Comparison of ENCODE assay signal across 20 cellular contexts in the genomic region with DNA sequence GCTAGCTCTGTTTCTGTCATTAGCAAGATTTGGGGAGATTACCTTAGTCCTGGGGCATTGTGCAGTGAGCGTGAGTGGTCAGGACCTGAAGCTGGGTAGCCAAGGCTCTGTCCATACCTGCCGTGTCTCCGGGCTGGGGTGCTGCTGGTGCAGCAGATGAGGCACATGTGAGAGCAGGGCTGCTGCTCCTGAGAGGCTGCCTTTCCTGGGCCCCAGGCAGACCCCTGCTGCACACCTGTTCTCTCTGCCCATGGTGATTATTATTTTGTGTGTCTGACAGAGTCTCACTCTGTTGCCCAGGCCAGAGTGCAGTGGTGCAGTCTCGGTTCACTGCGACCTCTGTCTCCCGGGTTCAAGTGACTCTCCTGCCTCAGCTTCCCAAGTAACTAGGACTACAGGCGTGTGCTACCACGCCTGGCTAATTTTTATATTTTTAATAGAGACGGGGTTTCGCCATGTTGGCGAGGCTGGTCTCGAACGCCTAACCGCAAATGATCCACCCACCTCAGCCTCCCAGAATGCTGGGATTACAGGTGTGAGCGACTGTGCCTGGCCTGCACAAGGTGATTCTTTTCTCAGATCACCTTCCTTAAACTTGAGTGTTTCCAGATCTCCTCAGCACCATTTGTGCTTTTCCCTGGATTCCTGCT. TPM values are rescaled to one million over a fixed set of nuclear protein-coding genes. Genes with fewer than 3 reads are reported as not detected.
A peak's percentile ranks its signal among the peaks of the same experiment; 100 is the strongest.
DNase-seq lines count a peak whose midpoint lies in the region; ATAC-seq, FAIRE-seq and TF ChIP-seq lines count a peak whose summit lies in the region.
"Had no signal": no experiment of that assay in that cellular context is flagged by ENCODE, and none has a peak within 500 bp of the region (broad histone marks: within the 10 kb centered on the region; RNA-seq: fewer than 3 reads in every experiment).

No MANE protein-coding gene starts in this region.

- peaks cover 7% of the 10 kb centered on the region for H3K36me3 Mint-ChIP-seq in effector memory CD8-positive, alpha-beta T cell (ENCODE audit: insufficient read depth)

- intact Hi-C loops in OCI-LY7 (cut with micrococcal nuclease; ENCODE audit: unreplicated experiment), result loop anchor here (5.0 kb wide), 1 partner anchor 38 kb away; a partner anchor contains a TSS
- intact Hi-C loops in sciatic nerve (cut with DNase I), result no loop called here

- H3K9me2 ChIP-seq in OCI-LY7 (ENCODE audit: insufficient read depth, low read length), result no peaks in the 10 kb centered on the region
- H3K9me2 ChIP-seq: SK-N-SH had no signal

- peak overlapping the region; percentile 86 for H3K27ac ChIP-seq in OCI-LY7 (ENCODE audit: low read depth, low read length, poor library complexity, severe bottlenecking)
- H3K27ac ChIP-seq: BLaER1 treated with 17β-estradiol and CSF1 and Interleukin-3, amounts not matched to agents 10 nM and 100 nM had no signal

- H3K36me3 ChIP-seq in OCI-LY7 (ENCODE audit: insufficient read depth, low read length), result no peaks in the 10 kb centered on the region; the same call in 1 of the 2 replicates

- H3K4me3 ChIP-seq in OCI-LY7 (ENCODE audit: low read depth, low read length, poor library complexity, severe bottlenecking), result peak overlapping the region; percentile 5
- H3K4me3 ChIP-seq: BLaER1 treated with 17β-estradiol and CSF1 and Interleukin-3, amounts not matched to agents 10 nM and 100 nM had no signal

- no peak for TF ChIP-seq POLR2A in GM12891 (IDR thresholded peaks at IDR 0.05; ENCODE audit: low read depth, low read length)

- H3K27me3 Mint-ChIP-seq in effector memory CD8-positive, alpha-beta T cell, result no peaks in the 10 kb centered on the region
- H3K27me3 Mint-ChIP-seq: CD8-positive, alpha-beta memory T cell had no signal

- POLR2A ChIA-PET in OCI-LY7 (lab: Charles Lee), result interaction anchor here (0.6 to 8.4 kb wide), 20 partner anchors 8 to 165 kb away, joined by 3 to 77 read pairs (median 8); a partner anchor contains a TSS

- peaks cover 99% of the 10 kb centered on the region for H3K4me1 ChIP-seq in OCI-LY7 (ENCODE audit: insufficient read depth, low read length, poor library complexity, severe bottlenecking)

- peak overlapping the region; percentile 20 to 28 for H3K27ac Mint-ChIP-seq in effector memory CD8-positive, alpha-beta T cell

- peak overlapping the region; percentile 66 for H3K4me2 ChIP-seq in OCI-LY7 (ENCODE audit: low read length)
- H3K4me2 ChIP-seq: SK-N-SH had no signal

- CTCF ChIA-PET in OCI-LY7 (lab: Charles Lee; ENCODE audit: unreplicated experiment), result interaction anchor here (0.6 to 1.7 kb wide), 3 partner anchors 11 to 136 kb away, joined by 3 to 5 read pairs (median 3); no protein-coding TSS in a partner anchor

- no peak for ATAC-seq in effector memory CD8-positive, alpha-beta T cell (replicated peaks)
- ATAC-seq in sciatic nerve, result no peak

- no peaks in the 10 kb centered on the region for H3K9me3 Mint-ChIP-seq in effector memory CD8-positive, alpha-beta T cell

- in situ Hi-C loops in GM13976 (cut with MboI; ENCODE audit: low sequenced_read_pairs, unreplicated experiment), result no loop called here

- H3K4me1 Mint-ChIP-seq in effector memory CD8-positive, alpha-beta T cell (ENCODE audit: low read depth in 2 of 2), result peaks cover 17% of the 10 kb centered on the region in 2 donors

- peak; percentile 45 for FAIRE-seq in GM12891 (lab: Jason Lieb, UNC)
- FAIRE-seq: H54 had no signal

- DNase-seq in GM12891 (ENCODE audit: insufficient read length, low spot score), result no peak
- peak; percentile 63 for DNase-seq in OCI-LY7 (ENCODE audit: low spot score)
- DNase-seq in effector memory CD8-positive, alpha-beta T cell, result no peak
- DNase-seq in sciatic nerve (ENCODE audit: low spot score), result peak; percentile 60
- DNase-seq in NCI-H774 (lab: John Stamatoyannopoulos, UW), result no peak
- no peak for DNase-seq in cortex of kidney (lab: John Stamatoyannopoulos, UW)
- DNase-seq in GM13976 (ENCODE audit: low spot score), result no peak
- no peak for DNase-seq in activated effector memory CD4-positive, alpha-beta T cell treated with anti-CD3 and anti-CD28 coated beads, Interleukin-2, amount 50 U/mL, for 16 hours
- DNase-seq: CD8-positive, alpha-beta memory T cell; DMS79 treated with DMSO at 0.1 percent for 48 hours; KBM-7; NCI-H1105; NCI-H1694; NCI-H2227 treated with DMSO at 0.1 percent for 48 hours; NCI-H510A treated with DMSO at 0.1 percent for 48 hours; NCI-H82; SHP77 treated with DMSO at 0.1 percent for 48 hours; SK-N-SH had no signal

- no peak overlapping the region for H3K4me3 Mint-ChIP-seq in effector memory CD8-positive, alpha-beta T cell
- H3K4me3 Mint-ChIP-seq: CD8-positive, alpha-beta memory T cell had no signal

- TF ChIP-seq CTCF in OCI-LY7 (conservative IDR thresholded peaks at IDR 0.05; ENCODE audit: low read length) (no peak), GM13976 (IDR thresholded peaks at IDR 0.05; ENCODE audit: borderline replicate concordance, control extremely low read depth, extremely low read depth, insufficient read depth, missing control alignments) (no peak)

- no peaks in the 10 kb centered on the region for H3K9me3 ChIP-seq in OCI-LY7 (ENCODE audit: low read length)
- H3K9me3 ChIP-seq: BLaER1 treated with 17β-estradiol and CSF1 and Interleukin-3, amounts not matched to agents 10 nM and 100 nM; SK-N-SH had no signal

- no peaks in the 10 kb centered on the region for H4K20me1 ChIP-seq in OCI-LY7 (ENCODE audit: insufficient read depth, low read length)

- BruUV-seq in OCI-LY7 (replicated peaks; lab: Mats Ljungman, UMichigan), result no TSS peak

- peak overlapping the region; percentile 4; the same call in 1 of the 2 replicates for H2AFZ ChIP-seq in OCI-LY7 (ENCODE audit: low read length)

- no peaks in the 10 kb centered on the region for H3K79me2 ChIP-seq in OCI-LY7 (ENCODE audit: insufficient read depth, low read depth, low read length)

TF ChIP-seq in GM12891, 5 proteins besides CTCF, POLR2A, EP300 and RAD21:
- TF ChIP-seq TAF1 (IDR thresholded peaks at IDR 0.05; ENCODE audit: low read depth, low read length), result no peak
- no peak for TF ChIP-seq PAX5 (IDR thresholded peaks at IDR 0.05; ENCODE audit: insufficient read depth, low read length, severe bottlenecking)
- TF ChIP-seq SPI1 (IDR thresholded peaks at IDR 0.05; ENCODE audit: low read depth, low read length), result no peak
- TF ChIP-seq POU2F2 (IDR thresholded peaks at IDR 0.05; ENCODE audit: low read depth, low read length), result no peak
- TF ChIP-seq POLR2AphosphoS5 (IDR thresholded peaks at IDR 0.05; ENCODE audit: low read depth, low read length), result no peak

RNA-seq across cellular contexts. Expression of a gene that starts 36.8 kb away (rescaled TPM):
- 240 TPM for polyA plus RNA-seq in GM12891 (2012; ENCODE audit: low read depth, missing spikeins)
- total RNA-seq in OCI-LY7 (2014; rRNA removed; shearing (Covaris generic)), result 143 and 189 TPM in 2 replicates
- total RNA-seq in OCI-LY7 (2022) (281 and 291 TPM in 2 replicates), sciatic nerve (4.7 TPM)
- polyA plus RNA-seq: SK-N-SH had no signal

Comparison
In these comparisons a context has a peak if more than half of its experiments do, and no peak if none do; other contexts are left out.
1. DNase-seq: peak in OCI-LY7 (single experiment) and sciatic nerve (single experiment); none in GM12891 (single experiment), effector memory CD8-positive, alpha-beta T cell (0 of 3), NCI-H774 (single experiment), cortex of kidney (single experiment), GM13976 (single experiment) and activated effector memory CD4-positive, alpha-beta T cell treated with anti-CD3 and anti-CD28 coated beads, Interleukin-2, amount 50 U/mL, for 16 hours (single experiment).
2. RNA of a gene that starts 36.8 kb away (total RNA-seq): 143 to 291 TPM in OCI-LY7; 4.7 TPM in sciatic nerve (single experiment); every median in the first group is over 10 times any median in the second.